1 cellular context compared by ENCODE assay signal in the genomic region with DNA sequence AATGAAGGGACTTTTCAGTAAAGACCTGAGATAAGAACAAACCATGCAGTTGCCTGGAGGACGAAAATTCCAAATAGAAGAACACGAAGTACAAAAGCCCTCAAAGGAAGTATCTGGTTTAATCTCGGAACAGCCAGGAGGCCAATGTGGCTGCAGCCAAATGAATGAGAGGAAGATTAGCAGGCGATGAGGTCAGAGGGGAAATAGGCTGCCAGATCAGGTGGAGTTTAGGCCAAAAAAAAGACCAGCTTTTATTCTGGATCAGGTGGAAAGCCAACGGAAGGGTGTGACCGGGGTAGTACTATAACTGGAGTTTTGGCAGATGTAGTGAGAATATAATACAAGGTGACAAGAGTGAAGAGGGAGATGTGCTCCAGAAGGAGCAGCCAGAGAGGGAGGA.
TF ChIP-seq lines count a peak whose summit lies in the region.

No MANE protein-coding gene starts in this region.

TF ChIP-seq in GM23338, 12 proteins besides CTCF, POLR2A, EP300 and RAD21:
- no peak for TF ChIP-seq ZNF114 (CRISPR knock-in tag; IDR thresholded peaks at IDR 0.05)
- no peak for TF ChIP-seq CREB1 (CRISPR knock-in tag; IDR thresholded peaks at IDR 0.05; ENCODE audit: low read depth)
- no peak for TF ChIP-seq EZH2 (IDR thresholded peaks at IDR 0.05; ENCODE audit: low read depth, unreplicated experiment)
- no peak for TF ChIP-seq JUNB (IDR thresholded peaks at IDR 0.05; ENCODE audit: unreplicated experiment)
- no peak for TF ChIP-seq STAT1 (IDR thresholded peaks at IDR 0.05; ENCODE audit: unreplicated experiment)
- TF ChIP-seq, protein P1, sequence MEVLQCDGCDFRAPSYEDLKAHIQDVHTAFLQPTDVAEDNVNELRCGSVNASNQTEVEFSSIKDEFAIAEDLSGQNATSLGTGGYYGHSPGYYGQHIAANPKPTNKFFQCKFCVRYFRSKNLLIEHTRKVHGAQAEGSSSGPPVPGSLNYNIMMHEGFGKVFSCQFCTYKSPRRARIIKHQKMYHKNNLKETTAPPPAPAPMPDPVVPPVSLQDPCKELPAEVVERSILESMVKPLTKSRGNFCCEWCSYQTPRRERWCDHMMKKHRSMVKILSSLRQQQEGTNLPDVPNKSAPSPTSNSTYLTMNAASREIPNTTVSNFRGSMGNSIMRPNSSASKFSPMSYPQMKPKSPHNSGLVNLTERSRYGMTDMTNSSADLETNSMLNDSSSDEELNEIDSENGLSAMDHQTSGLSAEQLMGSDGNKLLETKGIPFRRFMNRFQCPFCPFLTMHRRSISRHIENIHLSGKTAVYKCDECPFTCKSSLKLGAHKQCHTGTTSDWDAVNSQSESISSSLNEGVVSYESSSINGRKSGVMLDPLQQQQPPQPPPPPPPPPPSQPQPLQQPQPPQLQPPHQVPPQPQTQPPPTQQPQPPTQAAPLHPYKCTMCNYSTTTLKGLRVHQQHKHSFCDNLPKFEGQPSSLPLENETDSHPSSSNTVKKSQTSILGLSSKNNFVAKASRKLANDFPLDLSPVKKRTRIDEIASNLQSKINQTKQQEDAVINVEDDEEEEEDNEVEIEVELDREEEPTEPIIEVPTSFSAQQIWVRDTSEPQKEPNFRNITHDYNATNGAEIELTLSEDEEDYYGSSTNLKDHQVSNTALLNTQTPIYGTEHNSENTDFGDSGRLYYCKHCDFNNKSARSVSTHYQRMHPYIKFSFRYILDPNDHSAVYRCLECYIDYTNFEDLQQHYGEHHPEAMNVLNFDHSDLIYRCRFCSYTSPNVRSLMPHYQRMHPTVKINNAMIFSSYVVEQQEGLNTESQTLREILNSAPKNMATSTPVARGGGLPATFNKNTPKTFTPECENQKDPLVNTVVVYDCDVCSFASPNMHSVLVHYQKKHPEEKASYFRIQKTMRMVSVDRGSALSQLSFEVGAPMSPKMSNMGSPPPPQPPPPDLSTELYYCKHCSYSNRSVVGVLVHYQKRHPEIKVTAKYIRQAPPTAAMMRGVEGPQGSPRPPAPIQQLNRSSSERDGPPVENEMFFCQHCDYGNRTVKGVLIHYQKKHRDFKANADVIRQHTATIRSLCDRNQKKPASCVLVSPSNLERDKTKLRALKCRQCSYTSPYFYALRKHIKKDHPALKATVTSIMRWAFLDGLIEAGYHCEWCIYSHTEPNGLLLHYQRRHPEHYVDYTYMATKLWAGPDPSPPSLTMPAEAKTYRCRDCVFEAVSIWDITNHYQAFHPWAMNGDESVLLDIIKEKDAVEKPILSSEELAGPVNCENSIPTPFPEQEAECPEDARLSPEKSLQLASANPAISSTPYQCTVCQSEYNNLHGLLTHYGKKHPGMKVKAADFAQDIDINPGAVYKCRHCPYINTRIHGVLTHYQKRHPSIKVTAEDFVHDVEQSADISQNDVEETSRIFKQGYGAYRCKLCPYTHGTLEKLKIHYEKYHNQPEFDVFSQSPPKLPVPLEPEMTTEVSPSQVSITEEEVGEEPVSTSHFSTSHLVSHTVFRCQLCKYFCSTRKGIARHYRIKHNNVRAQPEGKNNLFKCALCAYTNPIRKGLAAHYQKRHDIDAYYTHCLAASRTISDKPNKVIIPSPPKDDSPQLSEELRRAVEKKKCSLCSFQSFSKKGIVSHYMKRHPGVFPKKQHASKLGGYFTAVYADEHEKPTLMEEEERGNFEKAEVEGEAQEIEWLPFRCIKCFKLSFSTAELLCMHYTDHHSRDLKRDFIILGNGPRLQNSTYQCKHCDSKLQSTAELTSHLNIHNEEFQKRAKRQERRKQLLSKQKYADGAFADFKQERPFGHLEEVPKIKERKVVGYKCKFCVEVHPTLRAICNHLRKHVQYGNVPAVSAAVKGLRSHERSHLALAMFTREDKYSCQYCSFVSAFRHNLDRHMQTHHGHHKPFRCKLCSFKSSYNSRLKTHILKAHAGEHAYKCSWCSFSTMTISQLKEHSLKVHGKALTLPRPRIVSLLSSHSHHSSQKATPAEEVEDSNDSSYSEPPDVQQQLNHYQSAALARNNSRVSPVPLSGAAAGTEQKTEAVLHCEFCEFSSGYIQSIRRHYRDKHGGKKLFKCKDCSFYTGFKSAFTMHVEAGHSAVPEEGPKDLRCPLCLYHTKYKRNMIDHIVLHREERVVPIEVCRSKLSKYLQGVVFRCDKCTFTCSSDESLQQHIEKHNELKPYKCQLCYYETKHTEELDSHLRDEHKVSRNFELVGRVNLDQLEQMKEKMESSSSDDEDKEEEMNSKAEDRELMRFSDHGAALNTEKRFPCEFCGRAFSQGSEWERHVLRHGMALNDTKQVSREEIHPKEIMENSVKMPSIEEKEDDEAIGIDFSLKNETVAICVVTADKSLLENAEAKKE (CRISPR knock-in tag; IDR thresholded peaks at IDR 0.05), result no peak
- TF ChIP-seq POLR2AphosphoS5 (IDR thresholded peaks at IDR 0.05; ENCODE audit: low read depth), result no peak
- no peak for TF ChIP-seq EZH2phosphoT487 (IDR thresholded peaks at IDR 0.05; ENCODE audit: unreplicated experiment)
- TF ChIP-seq, protein P2, sequence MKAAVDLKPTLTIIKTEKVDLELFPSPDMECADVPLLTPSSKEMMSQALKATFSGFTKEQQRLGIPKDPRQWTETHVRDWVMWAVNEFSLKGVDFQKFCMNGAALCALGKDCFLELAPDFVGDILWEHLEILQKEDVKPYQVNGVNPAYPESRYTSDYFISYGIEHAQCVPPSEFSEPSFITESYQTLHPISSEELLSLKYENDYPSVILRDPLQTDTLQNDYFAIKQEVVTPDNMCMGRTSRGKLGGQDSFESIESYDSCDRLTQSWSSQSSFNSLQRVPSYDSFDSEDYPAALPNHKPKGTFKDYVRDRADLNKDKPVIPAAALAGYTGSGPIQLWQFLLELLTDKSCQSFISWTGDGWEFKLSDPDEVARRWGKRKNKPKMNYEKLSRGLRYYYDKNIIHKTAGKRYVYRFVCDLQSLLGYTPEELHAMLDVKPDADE (IDR thresholded peaks at IDR 0.05), result no peak
- TF ChIP-seq ZNF331 (CRISPR knock-in tag; IDR thresholded peaks at IDR 0.05; ENCODE audit: low read depth), result no peak
- TF ChIP-seq REST (IDR thresholded peaks at IDR 0.05; ENCODE audit: unreplicated experiment), result no peak
- TF ChIP-seq NANOG (IDR thresholded peaks at IDR 0.05; ENCODE audit: borderline replicate concordance), result no peak
